31 cellular contexts compared by ENCODE assay signal in the genomic region with DNA sequence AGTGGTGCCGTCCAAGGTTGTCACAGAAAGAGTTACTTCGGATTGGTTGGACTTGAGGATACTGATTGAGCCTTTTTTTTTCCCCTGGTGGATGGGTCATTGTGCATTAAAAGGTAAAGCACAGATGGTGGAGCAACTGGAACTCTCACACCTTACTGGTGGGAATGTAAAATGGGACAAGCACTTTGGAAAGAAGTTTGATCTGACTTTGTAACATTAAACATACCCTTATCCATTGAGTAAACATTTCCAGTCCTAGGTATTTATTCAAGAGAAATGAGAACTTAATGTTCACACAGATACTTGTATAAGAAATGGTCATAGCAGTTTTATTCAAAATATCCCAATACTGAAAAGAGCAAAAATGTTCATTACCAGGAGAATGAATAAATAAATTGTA. TPM values are rescaled to one million over a fixed set of nuclear protein-coding genes. Genes with fewer than 3 reads are reported as not detected.
"Had no signal": no experiment of that assay in that cellular context is flagged by ENCODE, and none has a peak within 500 bp of the region (broad histone marks: within the 10 kb centered on the region; RNA-seq: fewer than 3 reads in every experiment).

No MANE protein-coding gene starts in this region.

- DNase-seq: stimulated activated CD4-positive, alpha-beta T cell treated with anti-CD3 and anti-CD28 coated beads, Interleukin-2, amount 100 ng/mL, for 48 hours; stimulated activated CD4-positive, alpha-beta T cell treated with anti-CD3 and anti-CD28 coated beads, Interleukin-4, amount 100 ng/mL, for 1 hour; stimulated activated CD4-positive, alpha-beta T cell treated with anti-CD3 and anti-CD28 coated beads, Interleukin-4, amount 100 ng/mL, for 24 hours; stimulated activated CD4-positive, alpha-beta T cell treated with anti-CD3 and anti-CD28 coated beads, Interleukin-4, amount 100 ng/mL, for 4 hours; stimulated activated CD8-positive, alpha-beta memory T cell treated with anti-CD3 and anti-CD28 coated beads, Interleukin-4, amount 100 ng/mL, for 48 hours; stimulated activated naive B cell treated with anti-CD40 and anti-IgM and Interleukin-4, amounts not matched to agents 10 μg/mL and 1 μg/mL and 100 μg/mL, for 72 hours; stimulated activated naive CD4-positive, alpha-beta T cell; stimulated activated naive CD4-positive, alpha-beta T cell treated with Interleukin-2 at 50 U/mL for 16 hours; stimulated activated naive CD8-positive, alpha-beta T cell treated with anti-CD3 and anti-CD28 coated beads, Interleukin-15, amount 100 ng/mL, for 72 hours; stimulated activated naive CD8-positive, alpha-beta T cell treated with anti-CD3 and anti-CD28 coated beads, Interleukin-15, Interleukin-2, amounts not matched to agents 100 U/mL and 50 U/mL, for 24 hours; stomach; substantia nigra; testis; thyroid gland; tibial artery; transverse colon; trophoblast cell; upper lobe of left lung; upper lobe of right lung; uterus had no signal

- H3K4me1 ChIP-seq: stomach, testis, thyroid gland, tibial artery, tibial nerve, transverse colon, upper lobe of left lung, upper lobe of right lung, uterus, vagina had no signal

- H3K27ac ChIP-seq: stomach, suprapubic skin, testis, thoracic aorta, thyroid gland, tibial artery, tibial nerve, transverse colon, upper lobe of left lung, upper lobe of right lung, uterus, vagina had no signal

- H3K9me3 ChIP-seq: suprapubic skin, testis, thoracic aorta, thyroid gland, tibial artery, transverse colon, upper lobe of left lung, upper lobe of right lung, uterus, vagina had no signal

- H3K4me3 ChIP-seq: stomach, suprapubic skin, testis, thoracic aorta, thyroid gland, tibial artery, tibial nerve, transverse colon, upper lobe of left lung, upper lobe of right lung, uterus, vagina had no signal

- ATAC-seq: stimulated activated memory B cell treated with anti-CD40 and anti-IgM and Interleukin-4, amounts not matched to agents 10 μg/mL and 1 μg/mL and 100 μg/mL, for 72 hours; stimulated activated naive B cell treated with anti-CD40 and anti-IgM and Interleukin-4, amounts not matched to agents 10 μg/mL and 1 μg/mL and 100 μg/mL, for 72 hours; stimulated activated naive CD8-positive, alpha-beta T cell treated with anti-CD3 and anti-CD28 coated beads, Interleukin-15, amount 100 ng/mL, for 72 hours; stimulated activated naive CD8-positive, alpha-beta T cell treated with anti-CD3 and anti-CD28 coated beads, Interleukin-15, Interleukin-2, amounts not matched to agents 100 U/mL and 50 U/mL, for 24 hours; upper lobe of right lung had no signal

- FAIRE-seq: urothelium cell line had no signal

- H3K27me3 ChIP-seq: testis, thyroid gland, tibial nerve, upper lobe of left lung, upper lobe of right lung, uterus, vagina had no signal

- H3K36me3 ChIP-seq: stomach, suprapubic skin, thoracic aorta, thyroid gland, tibial artery, tibial nerve, transverse colon, upper lobe of left lung, upper lobe of right lung, uterus, vagina had no signal

RNA-seq across cellular contexts. Expression of a gene that starts 14.9 kb away (rescaled TPM):
- total RNA-seq: temporal lobe had no signal

RNA-seq across cellular contexts. Expression of a gene that starts 41.1 kb away (rescaled TPM):
- total RNA-seq: stomach, subcutaneous adipose tissue, temporal lobe, testis, thoracic aorta, thyroid gland, tibial nerve, transverse colon, upper lobe of left lung, upper lobe of right lung, ureter, urinary bladder, uterus, vagina had no signal
- polyA plus RNA-seq: stomach, thymus, urinary bladder had no signal
